1 cellular context compared by ENCODE assay signal in the genomic region with DNA sequence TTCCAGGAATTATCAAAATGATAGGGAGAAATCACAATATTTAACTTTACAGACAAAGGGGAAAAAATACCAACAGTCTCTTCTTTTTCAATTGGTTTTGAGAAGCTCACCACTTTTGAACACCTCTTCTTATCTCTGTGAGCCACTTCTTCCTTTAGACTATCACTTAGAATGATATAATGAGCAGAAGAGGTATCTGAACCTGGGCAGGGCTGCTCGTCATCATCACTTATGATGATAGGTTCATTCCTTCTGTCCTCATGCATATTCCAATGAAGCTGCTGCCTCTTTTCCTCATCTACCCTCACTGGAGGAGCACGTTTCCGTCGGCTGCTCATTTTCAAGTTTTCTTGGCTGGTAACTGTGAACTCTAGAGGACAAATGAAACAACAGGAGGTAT.
A peak's percentile ranks its signal among the peaks of the same experiment; 100 is the strongest.
TF ChIP-seq lines count a peak whose summit lies in the region.

No MANE protein-coding gene starts in this region.

TF ChIP-seq in K562, 482 proteins besides CTCF, POLR2A, EP300 and RAD21 (continued from another document):
- TF ChIP-seq, protein P1, sequence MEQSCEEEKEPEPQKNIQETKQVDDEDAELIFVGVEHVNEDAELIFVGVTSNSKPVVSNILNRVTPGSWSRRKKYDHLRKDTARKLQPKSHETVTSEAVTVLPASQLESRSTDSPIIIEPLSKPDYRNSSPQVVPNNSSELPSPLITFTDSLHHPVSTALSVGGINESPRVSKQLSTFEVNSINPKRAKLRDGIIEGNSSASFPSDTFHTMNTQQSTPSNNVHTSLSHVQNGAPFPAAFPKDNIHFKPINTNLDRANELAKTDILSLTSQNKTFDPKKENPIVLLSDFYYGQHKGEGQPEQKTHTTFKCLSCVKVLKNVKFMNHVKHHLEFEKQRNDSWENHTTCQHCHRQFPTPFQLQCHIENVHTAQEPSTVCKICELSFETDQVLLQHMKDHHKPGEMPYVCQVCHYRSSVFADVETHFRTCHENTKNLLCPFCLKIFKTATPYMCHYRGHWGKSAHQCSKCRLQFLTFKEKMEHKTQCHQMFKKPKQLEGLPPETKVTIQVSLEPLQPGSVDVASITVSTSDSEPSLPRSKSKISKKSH (CRISPR knock-in tag; IDR thresholded peaks at IDR 0.05): no peak
- TF ChIP-seq, protein P2, sequence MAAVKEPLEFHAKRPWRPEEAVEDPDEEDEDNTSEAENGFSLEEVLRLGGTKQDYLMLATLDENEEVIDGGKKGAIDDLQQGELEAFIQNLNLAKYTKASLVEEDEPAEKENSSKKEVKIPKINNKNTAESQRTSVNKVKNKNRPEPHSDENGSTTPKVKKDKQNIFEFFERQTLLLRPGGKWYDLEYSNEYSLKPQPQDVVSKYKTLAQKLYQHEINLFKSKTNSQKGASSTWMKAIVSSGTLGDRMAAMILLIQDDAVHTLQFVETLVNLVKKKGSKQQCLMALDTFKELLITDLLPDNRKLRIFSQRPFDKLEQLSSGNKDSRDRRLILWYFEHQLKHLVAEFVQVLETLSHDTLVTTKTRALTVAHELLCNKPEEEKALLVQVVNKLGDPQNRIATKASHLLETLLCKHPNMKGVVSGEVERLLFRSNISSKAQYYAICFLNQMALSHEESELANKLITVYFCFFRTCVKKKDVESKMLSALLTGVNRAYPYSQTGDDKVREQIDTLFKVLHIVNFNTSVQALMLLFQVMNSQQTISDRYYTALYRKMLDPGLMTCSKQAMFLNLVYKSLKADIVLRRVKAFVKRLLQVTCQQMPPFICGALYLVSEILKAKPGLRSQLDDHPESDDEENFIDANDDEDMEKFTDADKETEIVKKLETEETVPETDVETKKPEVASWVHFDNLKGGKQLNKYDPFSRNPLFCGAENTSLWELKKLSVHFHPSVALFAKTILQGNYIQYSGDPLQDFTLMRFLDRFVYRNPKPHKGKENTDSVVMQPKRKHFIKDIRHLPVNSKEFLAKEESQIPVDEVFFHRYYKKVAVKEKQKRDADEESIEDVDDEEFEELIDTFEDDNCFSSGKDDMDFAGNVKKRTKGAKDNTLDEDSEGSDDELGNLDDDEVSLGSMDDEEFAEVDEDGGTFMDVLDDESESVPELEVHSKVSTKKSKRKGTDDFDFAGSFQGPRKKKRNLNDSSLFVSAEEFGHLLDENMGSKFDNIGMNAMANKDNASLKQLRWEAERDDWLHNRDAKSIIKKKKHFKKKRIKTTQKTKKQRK (IDR thresholded peaks at IDR 0.05; ENCODE audit: borderline replicate concordance, low read depth, low read length): no peak
- TF ChIP-seq, protein P3, sequence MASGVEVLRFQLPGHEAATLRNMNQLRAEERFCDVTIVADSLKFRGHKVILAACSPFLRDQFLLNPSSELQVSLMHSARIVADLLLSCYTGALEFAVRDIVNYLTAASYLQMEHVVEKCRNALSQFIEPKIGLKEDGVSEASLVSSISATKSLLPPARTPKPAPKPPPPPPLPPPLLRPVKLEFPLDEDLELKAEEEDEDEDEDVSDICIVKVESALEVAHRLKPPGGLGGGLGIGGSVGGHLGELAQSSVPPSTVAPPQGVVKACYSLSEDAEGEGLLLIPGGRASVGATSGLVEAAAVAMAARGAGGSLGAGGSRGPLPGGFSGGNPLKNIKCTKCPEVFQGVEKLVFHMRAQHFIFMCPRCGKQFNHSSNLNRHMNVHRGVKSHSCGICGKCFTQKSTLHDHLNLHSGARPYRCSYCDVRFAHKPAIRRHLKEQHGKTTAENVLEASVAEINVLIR (CRISPR knock-in tag; IDR thresholded peaks at IDR 0.05): no peak
- TF ChIP-seq, protein P4, sequence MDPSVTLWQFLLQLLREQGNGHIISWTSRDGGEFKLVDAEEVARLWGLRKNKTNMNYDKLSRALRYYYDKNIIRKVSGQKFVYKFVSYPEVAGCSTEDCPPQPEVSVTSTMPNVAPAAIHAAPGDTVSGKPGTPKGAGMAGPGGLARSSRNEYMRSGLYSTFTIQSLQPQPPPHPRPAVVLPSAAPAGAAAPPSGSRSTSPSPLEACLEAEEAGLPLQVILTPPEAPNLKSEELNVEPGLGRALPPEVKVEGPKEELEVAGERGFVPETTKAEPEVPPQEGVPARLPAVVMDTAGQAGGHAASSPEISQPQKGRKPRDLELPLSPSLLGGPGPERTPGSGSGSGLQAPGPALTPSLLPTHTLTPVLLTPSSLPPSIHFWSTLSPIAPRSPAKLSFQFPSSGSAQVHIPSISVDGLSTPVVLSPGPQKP (CRISPR knock-in tag; IDR thresholded peaks at IDR 0.05): no peak
- TF ChIP-seq ARID1B (IDR thresholded peaks at IDR 0.05) (peak; percentile 54; the same call in 1 of the 2 replicates), DNMT1 (IDR thresholded peaks at IDR 0.05) (no peak), POLR2AphosphoS5 (IDR thresholded peaks at IDR 0.05; ENCODE audit: control insufficient read depth, insufficient read depth, low read depth, low read length) (peak; percentile 31; the same call in 1 of the 2 replicates), TCF3 (CRISPR knock-in tag; IDR thresholded peaks at IDR 0.05) (peak; percentile 58), TBP (optimal IDR thresholded peaks at IDR 0.05; ENCODE audit: low read depth, low read length) (peak; percentile 28)
